Comparison of ENCODE assay signal across 16 cellular contexts in genomic region chr2:172089633-172090032, GRCh38. TPM values are rescaled to one million over a fixed set of nuclear protein-coding genes. Genes with fewer than 3 reads are reported as not detected.
"Had no signal": no experiment of that assay in that cellular context is flagged by ENCODE, and none has a peak within 500 bp of the region (broad histone marks: within the 10 kb centered on the region; RNA-seq: fewer than 3 reads in every experiment).

No MANE protein-coding gene starts in this region.

- H3K36me3 ChIP-seq: sigmoid colon, suprapubic skin, upper lobe of left lung had no signal

- H3K4me3 ChIP-seq: sigmoid colon, suprapubic skin, upper lobe of left lung had no signal

- H3K27ac ChIP-seq: suprapubic skin, upper lobe of left lung had no signal

- H3K27ac Mint-ChIP-seq: activated naive CD4-positive, alpha-beta T cell treated with anti-CD3 and anti-CD28 coated beads, Interleukin-2, amount 50 U/mL, for 72 hours; dendritic cell treated with granulocyte-macrophage colony-stimulating factor and Interleukin-4, amounts not matched to agents 40 ng/mL and 50 ng/mL, for 4 days had no signal

- H3K9me3 ChIP-seq: sigmoid colon, suprapubic skin, upper lobe of left lung had no signal

- DNase-seq: activated CD4-positive, alpha-beta T cell treated with anti-CD3 and anti-CD28 coated beads, Interleukin-2, amount 50 U/mL, for 4 hours; cerebellar nuclear complex; erythroblast; left colon; occipital lobe; sigmoid colon; stimulated activated naive CD4-positive, alpha-beta T cell treated with Interleukin-2 at 50 U/mL for 16 hours; T-helper 2 cell; upper lobe of left lung had no signal

- H3K9me3 Mint-ChIP-seq: activated naive CD4-positive, alpha-beta T cell treated with anti-CD3 and anti-CD28 coated beads, Interleukin-2, amount 50 U/mL, for 72 hours; dendritic cell treated with granulocyte-macrophage colony-stimulating factor and Interleukin-4, amounts not matched to agents 40 ng/mL and 50 ng/mL, for 4 days had no signal

- ATAC-seq: activated naive CD4-positive, alpha-beta T cell treated with anti-CD3 and anti-CD28 coated beads, Interleukin-2, amount 50 U/mL, for 72 hours; left colon; naive thymus-derived CD8-positive, alpha-beta T cell had no signal

- H3K4me3 Mint-ChIP-seq: dendritic cell treated with granulocyte-macrophage colony-stimulating factor and Interleukin-4, amounts not matched to agents 40 ng/mL and 50 ng/mL, for 4 days had no signal

RNA-seq across cellular contexts. Expression of gene DLX1, which starts 4.3 kb away (rescaled TPM):
- total RNA-seq: activated naive CD4-positive, alpha-beta T cell treated with anti-CD3 and anti-CD28 coated beads, Interleukin-2, amount 50 U/mL, for 72 hours; glomerular endothelial cell; lung microvascular endothelial cell; naive thymus-derived CD8-positive, alpha-beta T cell; upper lobe of left lung had no signal
- polyA plus RNA-seq: naive thymus-derived CD8-positive, alpha-beta T cell had no signal

RNA-seq across cellular contexts. Expression of gene DLX2, which starts 13.1 kb away (rescaled TPM):
- total RNA-seq: activated naive CD4-positive, alpha-beta T cell treated with anti-CD3 and anti-CD28 coated beads, Interleukin-2, amount 50 U/mL, for 72 hours; naive thymus-derived CD8-positive, alpha-beta T cell; pulmonary artery endothelial cell; upper lobe of left lung had no signal
- polyA plus RNA-seq: naive thymus-derived CD8-positive, alpha-beta T cell had no signal
